Comparison of ENCODE assay signal across 33 cellular contexts in genomic region chr15:33030315-33030714, GRCh38.
"Had no signal": no experiment of that assay in that cellular context is flagged by ENCODE, and none has a peak within 500 bp of the region (broad histone marks: within the 10 kb centered on the region; RNA-seq: fewer than 3 reads in every experiment).

No MANE protein-coding gene starts in this region.

- ATAC-seq: activated CD4-positive, alpha-beta T cell treated with anti-CD3 and anti-CD28 coated beads for 36 hours; activated CD4-positive, CD25-positive, alpha-beta regulatory T cell treated with anti-CD3 and anti-CD28 coated beads, Interleukin-2, amount 50 U/mL, for 24 hours; activated CD8-positive, alpha-beta T cell treated with anti-CD3 and anti-CD28 coated beads, Interleukin-2, amount 10 ng/mL, durations not matched to agents 7 days and 5 days; activated naive CD8-positive, alpha-beta T cell treated with anti-CD3 and anti-CD28 coated beads, Interleukin-2, amount 50 U/mL, for 24 hours; activated T-cell treated with anti-CD3 and anti-CD28 coated beads, Interleukin-2, amount 50 U/mL, for 4 hours; K562; WTC11 had no signal

- H3K9me3 ChIP-seq: MG63, SJCRH30 had no signal

- H3K4me3 Mint-ChIP-seq: activated CD4-positive, alpha-beta T cell treated with anti-CD3 and anti-CD28 coated beads for 36 hours; activated CD4-positive, alpha-beta T cell treated with anti-CD3 and anti-CD28 coated beads, Interleukin-2, amount 10 ng/mL, durations not matched to agents 7 days and 5 days; activated CD8-positive, alpha-beta T cell treated with anti-CD3 and anti-CD28 coated beads, Interleukin-2, amount 10 ng/mL, durations not matched to agents 7 days and 5 days; activated naive CD4-positive, alpha-beta T cell treated with anti-CD3 and anti-CD28 coated beads, Interleukin-2, amount 10 ng/mL, durations not matched to agents 7 days and 5 days; activated naive CD8-positive, alpha-beta T cell; activated naive CD8-positive, alpha-beta T cell treated with anti-CD3 and anti-CD28 coated beads, Interleukin-2, amount 50 U/mL, for 24 hours; activated T-cell treated with anti-CD3 and anti-CD28 coated beads, Interleukin-2, amount 50 U/mL, for 4 hours; activated T-helper 1 cell treated with anti-CD3 and anti-CD28 coated beads, Interleukin-12 subunit alpha, Interleukin-12 subunit beta, Interleukin-2, Interleukin-4 antibody, amounts not matched to agents 30 ng/mL and 10 ng/mL and 1 ng/mL, durations not matched to agents 14 hours and 24 hours and 36 hours; central memory CD8-positive, alpha-beta T cell; T-helper 2 cell treated with Interferon-gamma antibody and Interleukin-4, amounts not matched to agents 5 μg/mL and 100 μg/mL, for 36 hours; WTC11 had no signal

- H3K4me1 Mint-ChIP-seq: activated CD4-positive, alpha-beta T cell treated with anti-CD3 and anti-CD28 coated beads, Interleukin-2, amount 10 ng/mL, durations not matched to agents 7 days and 5 days; activated naive CD4-positive, alpha-beta T cell treated with anti-CD3 and anti-CD28 coated beads, Interleukin-2, amount 10 ng/mL, durations not matched to agents 7 days and 5 days; activated naive CD8-positive, alpha-beta T cell treated with anti-CD3 and anti-CD28 coated beads, Interleukin-2, amount 50 U/mL, for 24 hours had no signal

- H3K27me3 ChIP-seq: cardiac muscle cell, MG63, SJCRH30 had no signal

- H3K27ac ChIP-seq: cardiac muscle cell, SK-N-MC had no signal

- DNase-seq: activated CD4-positive, alpha-beta T cell treated with anti-CD3 and anti-CD28 coated beads for 36 hours; activated CD4-positive, alpha-beta T cell treated with anti-CD3 and anti-CD28 coated beads, Interleukin-2, amount 10 ng/mL, durations not matched to agents 7 days and 5 days; activated CD4-positive, alpha-beta T cell treated with anti-CD3 and anti-CD28 coated beads, Interleukin-2, amount 50 U/mL, for 48 hours; activated CD8-positive, alpha-beta T cell treated with anti-CD3 and anti-CD28 coated beads, Interleukin-2, amount 10 ng/mL, durations not matched to agents 7 days and 5 days; activated effector memory CD4-positive, alpha-beta T cell treated with Interleukin-2 at 50 U/mL for 16 hours; activated naive CD4-positive, alpha-beta T cell treated with anti-CD3 and anti-CD28 coated beads, Interleukin-2, amount 10 ng/mL, durations not matched to agents 7 days and 5 days; activated naive CD8-positive, alpha-beta T cell treated with anti-CD3 and anti-CD28 coated beads, Interleukin-2, amount 50 U/mL, for 24 hours; activated T-cell treated with anti-CD3 and anti-CD28 coated beads for 4 hours; activated T-cell treated with anti-CD3 and anti-CD28 coated beads, Interleukin-2, amount 50 U/mL, for 4 hours; anterior cingulate cortex; MG63; MV-4-11; NCI-H1092; NCI-H1436 treated with DMSO at 0.1 percent for 48 hours; NCI-H187; NCI-H2029 treated with DMSO at 0.1 percent for 48 hours; NCI-H2107; NCI-H2171; NCI-H510A; NCI-H526; NCI-H748 treated with DMSO at 0.1 percent for 48 hours; SHP77; SJCRH30 had no signal

- H3K27me3 Mint-ChIP-seq: activated CD4-positive, alpha-beta T cell treated with anti-CD3 and anti-CD28 coated beads for 36 hours; activated CD4-positive, alpha-beta T cell treated with anti-CD3 and anti-CD28 coated beads, Interleukin-2, amount 10 ng/mL, durations not matched to agents 7 days and 5 days; activated naive CD4-positive, alpha-beta T cell treated with anti-CD3 and anti-CD28 coated beads, Interleukin-2, amount 10 ng/mL, durations not matched to agents 7 days and 5 days; activated naive CD8-positive, alpha-beta T cell; activated naive CD8-positive, alpha-beta T cell treated with anti-CD3 and anti-CD28 coated beads, Interleukin-2, amount 50 U/mL, for 24 hours; central memory CD8-positive, alpha-beta T cell had no signal

- H3K4me3 ChIP-seq: cardiac muscle cell, K562, MG63, SJCRH30, SK-N-MC had no signal

- H3K36me3 ChIP-seq: cardiac muscle cell, MG63, SJCRH30 had no signal

- H3K36me3 Mint-ChIP-seq: activated naive CD4-positive, alpha-beta T cell treated with anti-CD3 and anti-CD28 coated beads, Interleukin-2, amount 10 ng/mL, durations not matched to agents 7 days and 5 days; activated naive CD8-positive, alpha-beta T cell; WTC11 had no signal

- H3K27ac Mint-ChIP-seq: activated CD4-positive, alpha-beta T cell treated with anti-CD3 and anti-CD28 coated beads for 36 hours; activated CD4-positive, alpha-beta T cell treated with anti-CD3 and anti-CD28 coated beads, Interleukin-2, amount 10 ng/mL, durations not matched to agents 7 days and 5 days; activated CD8-positive, alpha-beta T cell treated with anti-CD3 and anti-CD28 coated beads, Interleukin-2, amount 10 ng/mL, durations not matched to agents 7 days and 5 days; activated naive CD4-positive, alpha-beta T cell treated with anti-CD3 and anti-CD28 coated beads, Interleukin-2, amount 10 ng/mL, durations not matched to agents 7 days and 5 days; activated naive CD8-positive, alpha-beta T cell; activated naive CD8-positive, alpha-beta T cell treated with anti-CD3 and anti-CD28 coated beads, Interleukin-2, amount 50 U/mL, for 24 hours; activated T-helper 1 cell treated with anti-CD3 and anti-CD28 coated beads, Interleukin-12 subunit alpha, Interleukin-12 subunit beta, Interleukin-2, Interleukin-4 antibody, amounts not matched to agents 30 ng/mL and 10 ng/mL and 1 ng/mL, durations not matched to agents 14 hours and 24 hours and 36 hours; T-helper 2 cell treated with Interferon-gamma antibody and Interleukin-4, amounts not matched to agents 5 μg/mL and 100 μg/mL, for 36 hours; WTC11 had no signal

- H3K9me3 Mint-ChIP-seq: activated CD4-positive, alpha-beta T cell treated with anti-CD3 and anti-CD28 coated beads, Interleukin-2, amount 10 ng/mL, durations not matched to agents 7 days and 5 days; activated naive CD4-positive, alpha-beta T cell treated with anti-CD3 and anti-CD28 coated beads, Interleukin-2, amount 10 ng/mL, durations not matched to agents 7 days and 5 days; activated naive CD8-positive, alpha-beta T cell treated with anti-CD3 and anti-CD28 coated beads, Interleukin-2, amount 50 U/mL, for 24 hours; activated T-cell treated with anti-CD3 and anti-CD28 coated beads, Interleukin-2, amount 50 U/mL, for 4 hours; activated T-helper 1 cell treated with anti-CD3 and anti-CD28 coated beads, Interleukin-12 subunit alpha, Interleukin-12 subunit beta, Interleukin-2, Interleukin-4 antibody, amounts not matched to agents 30 ng/mL and 10 ng/mL and 1 ng/mL, durations not matched to agents 14 hours and 24 hours and 36 hours; central memory CD8-positive, alpha-beta T cell; T-helper 2 cell treated with Interferon-gamma antibody and Interleukin-4, amounts not matched to agents 5 μg/mL and 100 μg/mL, for 36 hours had no signal

- FAIRE-seq: K562, TTC549 had no signal
